ENCODE assay signal across 1 cellular context in the genomic region with DNA sequence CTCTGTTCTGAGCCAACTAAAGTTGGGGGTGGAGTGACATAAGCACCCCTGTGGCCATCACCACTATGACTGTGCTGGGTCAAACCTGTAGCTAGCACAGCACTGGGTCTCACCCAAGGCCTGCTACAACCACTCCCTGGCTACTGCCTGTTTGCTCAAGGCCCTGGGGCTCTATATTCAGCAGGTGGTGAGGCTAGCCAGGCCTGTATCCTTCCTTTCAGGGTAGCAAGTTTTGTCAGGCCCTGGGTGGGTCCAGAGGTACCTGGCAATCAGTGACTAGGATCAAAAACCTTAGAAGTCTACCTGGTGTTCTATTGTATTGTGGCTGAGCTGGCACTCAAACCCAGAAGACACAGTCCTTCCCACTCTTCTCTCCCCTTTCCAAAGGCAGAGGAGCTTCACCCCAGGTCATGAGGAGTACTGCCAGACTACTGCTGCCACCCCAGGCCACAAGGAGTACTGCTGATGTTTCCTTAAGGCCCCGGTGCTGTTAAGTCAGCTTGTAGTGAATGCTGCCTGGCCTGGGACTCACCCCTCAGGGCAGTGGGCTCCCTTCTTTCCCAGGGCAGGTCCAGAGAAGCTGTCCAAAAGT.
TF ChIP-seq lines count a peak whose summit lies in the region.

No MANE protein-coding gene starts in this region.

TF ChIP-seq in H1, 55 proteins besides CTCF, POLR2A, EP300 and RAD21:
- TF ChIP-seq, protein P1, sequence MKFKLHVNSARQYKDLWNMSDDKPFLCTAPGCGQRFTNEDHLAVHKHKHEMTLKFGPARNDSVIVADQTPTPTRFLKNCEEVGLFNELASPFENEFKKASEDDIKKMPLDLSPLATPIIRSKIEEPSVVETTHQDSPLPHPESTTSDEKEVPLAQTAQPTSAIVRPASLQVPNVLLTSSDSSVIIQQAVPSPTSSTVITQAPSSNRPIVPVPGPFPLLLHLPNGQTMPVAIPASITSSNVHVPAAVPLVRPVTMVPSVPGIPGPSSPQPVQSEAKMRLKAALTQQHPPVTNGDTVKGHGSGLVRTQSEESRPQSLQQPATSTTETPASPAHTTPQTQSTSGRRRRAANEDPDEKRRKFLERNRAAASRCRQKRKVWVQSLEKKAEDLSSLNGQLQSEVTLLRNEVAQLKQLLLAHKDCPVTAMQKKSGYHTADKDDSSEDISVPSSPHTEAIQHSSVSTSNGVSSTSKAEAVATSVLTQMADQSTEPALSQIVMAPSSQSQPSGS (IDR thresholded peaks at IDR 0.05; ENCODE audit: low read length) = no peak
